Comparison of ENCODE assay signal across 8 cellular contexts in genomic region chr19:9075064-9075964, GRCh38. TPM values are rescaled to one million over a fixed set of nuclear protein-coding genes. Genes with fewer than 3 reads are reported as not detected.
DNase-seq lines count a peak whose midpoint lies in the region; ATAC-seq lines count a peak whose summit lies in the region.

No MANE protein-coding gene starts in this region.

- H3K14ac ChIP-seq in trophoblast cell (ENCODE audit: low read length), result no peak overlapping the region

- DNase-seq in activated CD8-positive, alpha-beta memory T cell treated with anti-CD3 and anti-CD28 coated beads, Interleukin-2, amount 50 U/mL, for 4 hours, result peak; percentile 18
- no peak for DNase-seq in activated CD8-positive, alpha-beta memory T cell treated with anti-CD3 and anti-CD28 coated beads for 24 hours
- DNase-seq in SW 1271 (lab: John Stamatoyannopoulos, UW), result peak; percentile 91 to 97
- DNase-seq in glomerular endothelial cell (ENCODE audit: extremely low read depth, low read depth, low spot score), result peak; percentile 94
- DNase-seq in trophoblast cell, result peak; percentile 61 to 83
- DNase-seq in NOMO-1 treated with dmso at 0.1 percent for 144 hours (lab: John Stamatoyannopoulos, UW; ENCODE audit: unreplicated experiment), result no peak

- no peaks in the 10 kb centered on the region for H3K79me2 ChIP-seq in trophoblast cell (ENCODE audit: control insufficient read depth, insufficient read depth, low read length, poor library complexity)

- no peak overlapping the region for H3K4ac ChIP-seq in trophoblast cell (ENCODE audit: low read depth, low read length)

- peak overlapping the region; percentile 48 for H2BK120ac ChIP-seq in trophoblast cell (ENCODE audit: insufficient read depth, low read length, poor library complexity)

- WGBS in trophoblast cell (ENCODE audit: extremely low coverage, insufficient coverage, insufficient read length), result no CpG with 5 or more reads among the region's 17 CpGs

- H3K4me2 ChIP-seq in trophoblast cell (ENCODE audit: low read length), result peak overlapping the region; percentile 49

- peaks cover 18 to 22% of the 10 kb centered on the region in 2 experiments for H3K4me1 ChIP-seq in trophoblast cell (ENCODE audit: control insufficient read depth in 1 of 2, insufficient read depth in 2 of 2, low read length in 2 of 2)

- no peak overlapping the region for H2BK12ac ChIP-seq in trophoblast cell (ENCODE audit: low read length)

- peak overlapping the region; percentile 43 for H2BK5ac ChIP-seq in trophoblast cell (ENCODE audit: low read depth, low read length, poor library complexity)

- no peak overlapping the region for H2AK5ac ChIP-seq in trophoblast cell (ENCODE audit: low read length)

- ATAC-seq in GM18868 (IDR thresholded peaks at IDR 0.05; ENCODE audit: unreplicated experiment) (no peak), HG02763 (IDR thresholded peaks at IDR 0.05; ENCODE audit: unreplicated experiment) (no peak)

- no peak overlapping the region for H4K8ac ChIP-seq in trophoblast cell (ENCODE audit: low read depth, low read length)

- H3K36me3 ChIP-seq in trophoblast cell (ENCODE audit: control insufficient read depth in 1 of 2, insufficient read depth in 2 of 2, low read length in 2 of 2), result no peaks in the 10 kb centered on the region

- H3K18ac ChIP-seq in trophoblast cell (ENCODE audit: low read length), result no peak overlapping the region

- H3K27ac ChIP-seq in trophoblast cell (ENCODE audit: low read depth, low read length), result peak overlapping the region; percentile 73

- H3K9ac ChIP-seq in trophoblast cell (ENCODE audit: low read length), result no peak overlapping the region

- no peaks in the 10 kb centered on the region for H3K27me3 ChIP-seq in trophoblast cell (ENCODE audit: insufficient read depth, low read length)

- H3K4me3 ChIP-seq in trophoblast cell (ENCODE audit: low read depth, low read length), result no peak overlapping the region

- peaks cover 4% of the 10 kb centered on the region for H3K79me1 ChIP-seq in trophoblast cell (ENCODE audit: low read length)

- H3K23ac ChIP-seq in trophoblast cell (ENCODE audit: low read length), result no peak overlapping the region

- H4K91ac ChIP-seq in trophoblast cell (ENCODE audit: low read depth, low read length), result peak overlapping the region; percentile 52

- no peak overlapping the region for H4K12ac ChIP-seq in trophoblast cell (ENCODE audit: low read depth, low read length)

- H3K9me3 ChIP-seq in trophoblast cell (ENCODE audit: insufficient read depth, low read depth, low read length), result no peaks in the 10 kb centered on the region

- H2AFZ ChIP-seq in trophoblast cell (ENCODE audit: insufficient read depth, low read length, poor library complexity), result no peak overlapping the region

RNA-seq across cellular contexts. Expression of gene OR1M1, which starts 11.5 kb away (rescaled TPM):
- not detected in 2 replicates for total RNA-seq in glomerular endothelial cell
- 0.03 and 0.04 TPM in 2 replicates for polyA plus RNA-seq in trophoblast cell (2013)

RNA-seq across cellular contexts. Expression of gene OR7G2, which starts 32.0 kb away (rescaled TPM):
- not detected in 2 replicates for total RNA-seq in glomerular endothelial cell
- not detected in 2 replicates for polyA plus RNA-seq in trophoblast cell (2013)

RNA-seq across cellular contexts. Expression of gene OR7G1, which starts 40.2 kb away (rescaled TPM):
- not detected in 2 replicates for total RNA-seq in glomerular endothelial cell
- polyA plus RNA-seq in trophoblast cell (2013), result not detected in 2 replicates

RNA-seq across cellular contexts. Expression of gene OR7G3, which starts 51.4 kb away (rescaled TPM):
- not detected in 2 replicates for total RNA-seq in glomerular endothelial cell
- polyA plus RNA-seq in trophoblast cell (2013), result not detected in 2 replicates

Comparison
In these comparisons a context has a peak if more than half of its experiments do, and no peak if none do; other contexts are left out.
1. DNase-seq: peak in activated CD8-positive, alpha-beta memory T cell treated with anti-CD3 and anti-CD28 coated beads, Interleukin-2, amount 50 U/mL, for 4 hours (single experiment), SW 1271 (2 of 2), glomerular endothelial cell (single experiment) and trophoblast cell (2 of 2); none in activated CD8-positive, alpha-beta memory T cell treated with anti-CD3 and anti-CD28 coated beads for 24 hours (single experiment) and NOMO-1 treated with dmso at 0.1 percent for 144 hours (single experiment).